In the genomic region with DNA sequence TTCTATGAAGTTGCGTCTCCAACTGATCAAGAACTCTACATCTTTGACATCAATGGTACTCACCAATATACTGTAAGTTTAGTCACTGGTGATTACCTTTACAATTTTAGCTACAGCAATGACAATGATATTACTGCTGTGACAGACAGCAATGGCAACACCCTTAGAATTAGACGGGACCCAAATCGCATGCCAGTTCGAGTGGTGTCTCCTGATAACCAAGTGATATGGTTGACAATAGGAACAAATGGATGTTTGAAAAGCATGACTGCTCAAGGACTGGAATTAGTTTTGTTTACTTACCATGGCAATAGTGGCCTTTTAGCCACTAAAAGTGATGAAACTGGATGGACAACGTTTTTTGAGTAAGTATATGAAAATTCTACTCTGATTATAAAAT, we compare ENCODE assay signal across 7 cellular contexts.
"Had no signal": no experiment of that assay in that cellular context is flagged by ENCODE, and none has a peak within 500 bp of the region (broad histone marks: within the 10 kb centered on the region; RNA-seq: fewer than 3 reads in every experiment).

No MANE protein-coding gene starts in this region.

- H3K4me1 Mint-ChIP-seq: IgD-negative memory B cell had no signal

- DNase-seq: H9, HCEC 1CT, KBM-7 had no signal

- H3K4me2 ChIP-seq: GM23338 had no signal

- H3K9me3 Mint-ChIP-seq: GM23338, H9 had no signal

- H3K36me3 Mint-ChIP-seq: IgD-negative memory B cell had no signal

- H3K4me3 ChIP-seq: GM23338 had no signal

- H3K4me3 Mint-ChIP-seq: GM23338, H9, IgD-negative memory B cell had no signal

- H3K27ac ChIP-seq: HL-60 had no signal

- H2AFZ ChIP-seq: GM23338 had no signal

- ATAC-seq: GM23338, HepG2 had no signal

- H3K27ac Mint-ChIP-seq: GM23338, H9, IgD-negative memory B cell had no signal
